ENCODE assay signal across 2 cellular contexts in the genomic region with DNA sequence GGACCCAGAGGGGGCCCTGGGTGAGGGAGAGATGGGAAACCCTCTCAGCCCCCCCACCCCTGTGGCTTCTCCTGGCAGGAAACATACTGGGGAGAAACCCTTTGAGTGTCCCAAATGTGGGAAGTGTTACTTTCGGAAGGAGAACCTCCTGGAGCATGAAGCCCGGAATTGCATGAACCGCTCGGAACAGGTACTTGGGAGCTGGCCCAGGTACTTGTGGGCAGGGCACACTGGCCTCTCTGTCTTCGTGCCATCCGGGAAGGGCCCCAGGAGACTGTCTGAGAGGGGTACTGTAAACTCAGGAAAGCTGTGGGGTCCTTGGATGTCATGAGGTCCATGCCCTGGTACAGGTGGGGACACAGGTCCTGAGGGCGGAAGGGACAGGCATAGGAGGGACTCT.
TF ChIP-seq lines count a peak whose summit lies in the region.

No MANE protein-coding gene starts in this region.

TF ChIP-seq in SK-N-SH, 30 proteins besides CTCF, POLR2A, EP300 and RAD21 (continued from another document):
- no peak for TF ChIP-seq USF2 (IDR thresholded peaks at IDR 0.05; ENCODE audit: borderline replicate concordance, low read depth, low read length)
TF ChIP-seq in SK-N-SH: peak in this region for 0.

TF ChIP-seq in SK-N-SH treated with all-trans-retinoic acid at 6 μM for 48 hours, 23 proteins besides CTCF, POLR2A, EP300 and RAD21 (continued from another document):
- TF ChIP-seq, protein P1, sequence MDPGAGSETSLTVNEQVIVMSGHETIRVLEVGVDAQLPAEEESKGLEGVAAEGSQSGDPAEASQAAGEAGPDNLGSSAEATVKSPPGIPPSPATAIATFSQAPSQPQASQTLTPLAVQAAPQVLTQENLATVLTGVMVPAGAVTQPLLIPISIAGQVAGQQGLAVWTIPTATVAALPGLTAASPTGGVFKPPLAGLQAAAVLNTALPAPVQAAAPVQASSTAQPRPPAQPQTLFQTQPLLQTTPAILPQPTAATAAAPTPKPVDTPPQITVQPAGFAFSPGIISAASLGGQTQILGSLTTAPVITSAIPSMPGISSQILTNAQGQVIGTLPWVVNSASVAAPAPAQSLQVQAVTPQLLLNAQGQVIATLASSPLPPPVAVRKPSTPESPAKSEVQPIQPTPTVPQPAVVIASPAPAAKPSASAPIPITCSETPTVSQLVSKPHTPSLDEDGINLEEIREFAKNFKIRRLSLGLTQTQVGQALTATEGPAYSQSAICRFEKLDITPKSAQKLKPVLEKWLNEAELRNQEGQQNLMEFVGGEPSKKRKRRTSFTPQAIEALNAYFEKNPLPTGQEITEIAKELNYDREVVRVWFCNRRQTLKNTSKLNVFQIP (CRISPR knock-in tag; IDR thresholded peaks at IDR 0.05; ENCODE audit: borderline replicate concordance, low read depth), result no peak
- no peak for TF ChIP-seq ZFP30 (CRISPR knock-in tag; IDR thresholded peaks at IDR 0.05)
